9 cellular contexts compared by ENCODE assay signal in genomic region chr12:92297932-92298681, GRCh38.
DNase-seq lines count a peak whose midpoint lies in the region; ATAC-seq and TF ChIP-seq lines count a peak whose summit lies in the region.
"Had no signal": no experiment of that assay in that cellular context is flagged by ENCODE, and none has a peak within 500 bp of the region (broad histone marks: within the 10 kb centered on the region; RNA-seq: fewer than 3 reads in every experiment).

No MANE protein-coding gene starts in this region.

- peaks cover 5% of the 10 kb centered on the region for H3K36me3 Mint-ChIP-seq in CD4-positive, alpha-beta T cell (ENCODE audit: low read depth)
- H3K36me3 Mint-ChIP-seq in activated naive CD8-positive, alpha-beta T cell treated with anti-CD3 and anti-CD28 coated beads, Interleukin-2, amount 10 ng/mL, durations not matched to agents 7 days and 5 days = peaks cover 9% of the 10 kb centered on the region

- no peaks in the 10 kb centered on the region for H3K27me3 Mint-ChIP-seq in CD4-positive, alpha-beta T cell
- no peaks in the 10 kb centered on the region for H3K27me3 Mint-ChIP-seq in activated naive CD8-positive, alpha-beta T cell treated with anti-CD3 and anti-CD28 coated beads, Interleukin-2, amount 10 ng/mL, durations not matched to agents 7 days and 5 days

- peak overlapping the region; percentile 29 for H3K27ac ChIP-seq in CD4-positive, alpha-beta T cell (ENCODE audit: low read depth, low read length)

- H3K9me3 ChIP-seq in CD4-positive, alpha-beta T cell (ENCODE audit: control insufficient read depth, low read length) = no peaks in the 10 kb centered on the region
- H3K9me3 ChIP-seq in mucosa of descending colon = no peaks in the 10 kb centered on the region

- no peak overlapping the region for H3K4me3 ChIP-seq in mucosa of descending colon

- POLR2A ChIA-PET in CD4-positive, alpha-beta T cell (lab: Charles Lee) = interaction anchor here (0.6 to 3.5 kb wide), 11 partner anchors 17 to 271 kb away, joined by 3 to 23 read pairs (median 4); partner anchors contain the start of gene BTG1
- POLR2A ChIA-PET in activated naive CD8-positive, alpha-beta T cell treated with anti-CD3 and anti-CD28 coated beads, Interleukin-2, amount 10 ng/mL, durations not matched to agents 7 days and 5 days (lab: Charles Lee) = interaction anchor here (0.9 to 1.8 kb wide), 3 partner anchors 106 to 152 kb away, joined by 3 to 8 read pairs (median 3); partner anchors contain the start of gene BTG1

- peak in 2 of 10 experiments; percentile 2 to 9 for DNase-seq in CD4-positive, alpha-beta T cell
- DNase-seq in activated naive CD8-positive, alpha-beta T cell treated with anti-CD3 and anti-CD28 coated beads, Interleukin-2, amount 10 ng/mL, durations not matched to agents 7 days and 5 days = no peak
- no peak for DNase-seq in mucosa of descending colon
- no peak for DNase-seq in NCI-H1105 treated with DMSO at 0.1 percent for 48 hours (lab: John Stamatoyannopoulos, UW)
- DNase-seq in NCI-H1694 treated with DMSO at 0.1 percent for 48 hours (lab: John Stamatoyannopoulos, UW) = no peak
- DNase-seq in GM19240 (ENCODE audit: insufficient read length, low spot score) = no peak
- DNase-seq in NCI-H2081 (lab: John Stamatoyannopoulos, UW) = no peak
- DNase-seq: NCI-H1417 had no signal

- CTCF ChIA-PET in CD4-positive, alpha-beta T cell (lab: Charles Lee) = interaction anchor here (0.9 to 1.4 kb wide), 2 partner anchors 19 to 62 kb away, joined by 3 read pairs; no protein-coding TSS in a partner anchor

- intact Hi-C loops in CD4-positive, alpha-beta T cell (cut with DNase I, micrococcal nuclease) = loop anchor here in 1 of 2 experiments (5.0 kb wide), 1 partner anchor 86 kb away; no protein-coding TSS in a partner anchor
- intact Hi-C loops in mucosa of descending colon (cut with DNase I, micrococcal nuclease) = no loop called here

- H3K27me3 ChIP-seq in CD4-positive, alpha-beta T cell (ENCODE audit: control insufficient read depth, insufficient read depth, low read length) = no peaks in the 10 kb centered on the region

- no peak overlapping the region for H3K27ac Mint-ChIP-seq in CD4-positive, alpha-beta T cell
- peak overlapping the region; percentile 80 for H3K27ac Mint-ChIP-seq in activated naive CD8-positive, alpha-beta T cell treated with anti-CD3 and anti-CD28 coated beads, Interleukin-2, amount 10 ng/mL, durations not matched to agents 7 days and 5 days

- H3K4me3 Mint-ChIP-seq in CD4-positive, alpha-beta T cell = peak overlapping the region; percentile 23
- peak overlapping the region; percentile 59 for H3K4me3 Mint-ChIP-seq in activated naive CD8-positive, alpha-beta T cell treated with anti-CD3 and anti-CD28 coated beads, Interleukin-2, amount 10 ng/mL, durations not matched to agents 7 days and 5 days

- ATAC-seq in CD4-positive, alpha-beta T cell (ENCODE audit: poor library complexity) = peak; percentile 94
- peak; percentile 52 for ATAC-seq in HG02870 (IDR thresholded peaks at IDR 0.05; ENCODE audit: unreplicated experiment)
- ATAC-seq in activated naive CD8-positive, alpha-beta T cell treated with anti-CD3 and anti-CD28 coated beads, Interleukin-2, amount 10 ng/mL, durations not matched to agents 7 days and 5 days (ENCODE audit: low read depth) = peak; percentile 95
- peak; percentile 58 for ATAC-seq in mucosa of descending colon

- no peaks in the 10 kb centered on the region for H3K4me1 ChIP-seq in mucosa of descending colon (ENCODE audit: low read depth)

- no peak for TF ChIP-seq CTCF in CD4-positive, alpha-beta T cell (IDR thresholded peaks at IDR 0.05)
- TF ChIP-seq CTCF in mucosa of descending colon (IDR thresholded peaks at IDR 0.05) = no peak

- no peaks in the 10 kb centered on the region for H3K36me3 ChIP-seq in mucosa of descending colon (ENCODE audit: low read depth)

- H3K4me1 Mint-ChIP-seq in CD4-positive, alpha-beta T cell (ENCODE audit: low read depth) = peaks cover 22% of the 10 kb centered on the region
- H3K4me1 Mint-ChIP-seq in activated naive CD8-positive, alpha-beta T cell treated with anti-CD3 and anti-CD28 coated beads, Interleukin-2, amount 10 ng/mL, durations not matched to agents 7 days and 5 days = peaks cover 14% of the 10 kb centered on the region

- H3K9me3 Mint-ChIP-seq in CD4-positive, alpha-beta T cell = peaks cover 2% of the 10 kb centered on the region
- peaks cover 7% of the 10 kb centered on the region for H3K9me3 Mint-ChIP-seq in activated naive CD8-positive, alpha-beta T cell treated with anti-CD3 and anti-CD28 coated beads, Interleukin-2, amount 10 ng/mL, durations not matched to agents 7 days and 5 days
